Comparison of ENCODE assay signal across 13 cellular contexts in genomic region chr16:55324491-55325447, GRCh38. TPM values are rescaled to one million over a fixed set of nuclear protein-coding genes. Genes with fewer than 3 reads are reported as not detected.
DNase-seq lines count a peak whose midpoint lies in the region; ATAC-seq and TF ChIP-seq lines count a peak whose summit lies in the region.
"Had no signal": no experiment of that assay in that cellular context is flagged by ENCODE, and none has a peak within 500 bp of the region (broad histone marks: within the 10 kb centered on the region; RNA-seq: fewer than 3 reads in every experiment).

No MANE protein-coding gene starts in this region.

- H3K9me3 ChIP-seq in heart left ventricle, result no peaks in the 10 kb centered on the region
- no peaks in the 10 kb centered on the region for H3K9me3 ChIP-seq in right atrium auricular region
- H3K9me3 ChIP-seq: right lobe of liver had no signal

- no peak for TF ChIP-seq CTCF in heart left ventricle (IDR thresholded peaks at IDR 0.05)
- no peak for TF ChIP-seq CTCF in right atrium auricular region (IDR thresholded peaks at IDR 0.05)
- no peak for TF ChIP-seq CTCF in nephron (IDR thresholded peaks at IDR 0.05; ENCODE audit: unreplicated experiment in 3 of 3)

- H3K36me3 Mint-ChIP-seq in nephron (ENCODE audit: low read depth), result no peaks in the 10 kb centered on the region

- ATAC-seq in heart left ventricle (peak; percentile 59 to 79 (median 68)), GM18858 (IDR thresholded peaks at IDR 0.05; ENCODE audit: unreplicated experiment) (no peak), GM21576 (IDR thresholded peaks at IDR 0.05; ENCODE audit: unreplicated experiment) (no peak), HG02610 (IDR thresholded peaks at IDR 0.05; ENCODE audit: unreplicated experiment) (no peak)
- ATAC-seq: activated CD4-positive, CD25-positive, alpha-beta regulatory T cell treated with anti-CD3 and anti-CD28 coated beads, Interleukin-2, amount 50 U/mL, for 24 hours; right lobe of liver had no signal

- H3K27ac ChIP-seq in heart left ventricle, result peak overlapping the region; percentile 50 to 98 (median 92)
- H3K27ac ChIP-seq in right atrium auricular region, result no peak overlapping the region
- H3K27ac ChIP-seq: right lobe of liver had no signal

- peaks cover 0 to 11% (median 0%) of the 10 kb centered on the region in 9 donors for H3K36me3 ChIP-seq in heart left ventricle
- no peaks in the 10 kb centered on the region for H3K36me3 ChIP-seq in right atrium auricular region
- H3K36me3 ChIP-seq: right lobe of liver had no signal

- peak overlapping the region in 1 of 3 experiments; percentile 38 for H3K27ac Mint-ChIP-seq in nephron

- H3K4me1 Mint-ChIP-seq in nephron, result peaks cover 9% of the 10 kb centered on the region

- WGBS in heart left ventricle, 4 donors, result 1% methylated on average over 57 to 69 of the region's 69 CpGs

- H3K4me3 ChIP-seq in heart left ventricle, result peak overlapping the region; percentile 30 to 70 (median 58)
- H3K4me3 ChIP-seq in right atrium auricular region, result peak overlapping the region in 1 of 2 donors; percentile 13
- H3K4me3 ChIP-seq: right lobe of liver had no signal

- H3K27me3 ChIP-seq in heart left ventricle (peaks cover 0 to 75% (median 34%) of the 10 kb centered on the region in 9 donors), right atrium auricular region (peaks cover 0 to 3% of the 10 kb centered on the region in 2 donors)

- H3K9me3 Mint-ChIP-seq in nephron, result no peaks in the 10 kb centered on the region

- DNase-seq in heart left ventricle (peak in 4 of 5 donors; percentile 43 to 73 (median 64)), right atrium auricular region (ENCODE audit: low spot score) (no peak), fibroblast of gingiva (ENCODE audit: low read depth) (peak; percentile 19)
- DNase-seq in activated T-cell treated with anti-CD3 and anti-CD28 coated beads, Interleukin-2, amount 50 U/mL, for 1 hour, result no peak
- DNase-seq: activated naive CD4-positive, alpha-beta T cell treated with Interleukin-2 at 50 U/mL for 16 hours; effector CD4-positive, alpha-beta T cell; NCI-H2081 treated with DMSO at 0.1 percent for 48 hours had no signal

- intact Hi-C loops in heart left ventricle (cut with DNase I), result loop anchor here in 7 of 10 donors (2.0 to 10.0 kb wide), 8 partner anchors 38 to 1042 kb away; partner anchors contain the start of gene IRX5 (in 4 of the 7)

- peak in 1 of 2 donors; percentile 79 for TF ChIP-seq POLR2A in heart left ventricle (IDR thresholded peaks at IDR 0.05)

- peak overlapping the region; percentile 81 to 83 (median 82) for H3K4me3 Mint-ChIP-seq in nephron

- H3K4me1 ChIP-seq in heart left ventricle (peaks cover 0 to 19% (median 1%) of the 10 kb centered on the region in 12 donors), right atrium auricular region (peaks cover 0 to 24% of the 10 kb centered on the region in 2 donors)
- H3K4me1 ChIP-seq: right lobe of liver had no signal

- H3K27me3 Mint-ChIP-seq in nephron (ENCODE audit: low read depth), result peaks cover 98% of the 10 kb centered on the region

RNA-seq across cellular contexts. Expression of gene IRX6, which starts 0.8 kb away (rescaled TPM):
- total RNA-seq in heart left ventricle, result 10 to 100 TPM in 6 of 9 donors, 1 to 10 TPM in 2, under 1 TPM in 1; 0.96 to 48.4 (median 12.4) TPM
- polyA plus RNA-seq in heart left ventricle, result 10 to 100 TPM in 1 of 2 donors, 1 to 10 TPM in 1; 3.0 to 20.5 TPM
- under 1 TPM in 1 of 2 donors, not detected in 1; 0.35 TPM for total RNA-seq in right atrium auricular region
- total RNA-seq: right lobe of liver had no signal

Comparison
In these comparisons a context has a peak if more than half of its experiments do, and no peak if none do; other contexts are left out.
1. DNase-seq: peak in heart left ventricle (4 of 5) and fibroblast of gingiva (single experiment); none in right atrium auricular region (single experiment) and activated T-cell treated with anti-CD3 and anti-CD28 coated beads, Interleukin-2, amount 50 U/mL, for 1 hour (single experiment).
2. H3K27ac ChIP-seq: peak in heart left ventricle (12 of 12); none in right atrium auricular region (0 of 2).
3. ATAC-seq: peak in heart left ventricle (4 of 4); none in GM18858 (single experiment), GM21576 (single experiment) and HG02610 (single experiment).